1 cellular context compared by ENCODE assay signal in the genomic region with DNA sequence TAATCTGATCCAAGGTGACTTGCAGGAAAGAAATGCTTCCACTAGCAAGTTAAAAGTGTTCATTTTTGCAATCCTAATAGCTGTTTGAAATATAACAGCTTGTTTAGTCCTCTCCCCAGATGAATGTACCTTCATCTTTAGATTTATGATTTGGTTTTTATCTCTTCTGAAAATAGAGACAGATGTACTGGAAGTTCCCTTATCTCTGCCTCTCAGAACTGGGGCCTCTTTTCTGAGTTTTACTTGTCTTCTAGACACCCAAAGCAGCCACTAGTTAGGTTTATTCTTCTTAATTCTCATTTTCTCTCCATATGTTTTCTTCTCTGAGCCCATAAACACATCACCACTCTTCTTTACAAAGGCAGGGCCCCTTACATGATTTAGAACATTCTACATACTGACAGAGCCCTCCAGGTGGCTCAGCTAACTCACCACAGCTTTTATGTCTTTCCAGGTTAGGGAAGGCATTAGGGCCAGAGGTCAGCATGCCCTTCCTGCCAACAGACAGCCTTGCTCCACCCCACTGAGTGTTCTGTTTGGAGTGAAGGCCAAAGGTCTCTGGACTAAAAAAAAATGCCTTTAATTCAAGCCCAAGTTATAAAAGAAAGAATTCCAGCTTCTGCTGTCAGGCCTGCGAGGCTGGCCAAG.
TF ChIP-seq lines count a peak whose summit lies in the region.

No MANE protein-coding gene starts in this region.

TF ChIP-seq in K562, 482 proteins besides CTCF, POLR2A, EP300 and RAD21 (continued from another document and continues in another):
- TF ChIP-seq, protein P1, sequence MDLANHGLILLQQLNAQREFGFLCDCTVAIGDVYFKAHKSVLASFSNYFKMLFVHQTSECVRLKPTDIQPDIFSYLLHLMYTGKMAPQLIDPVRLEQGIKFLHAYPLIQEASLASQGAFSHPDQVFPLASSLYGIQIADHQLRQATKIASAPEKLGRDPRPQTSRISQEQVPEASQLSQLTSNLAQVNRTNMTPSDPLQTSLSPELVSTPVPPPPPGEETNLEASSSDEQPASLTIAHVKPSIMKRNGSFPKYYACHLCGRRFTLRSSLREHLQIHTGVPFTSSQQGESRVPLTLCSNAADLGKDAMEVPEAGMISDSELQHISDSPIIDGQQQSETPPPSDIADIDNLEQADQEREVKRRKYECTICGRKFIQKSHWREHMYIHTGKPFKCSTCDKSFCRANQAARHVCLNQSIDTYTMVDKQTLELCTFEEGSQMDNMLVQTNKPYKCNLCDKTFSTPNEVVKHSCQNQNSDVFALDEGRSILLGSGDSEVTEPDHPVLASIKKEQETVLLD (IDR thresholded peaks at IDR 0.05), result peak; percentile 13; the same call in 1 of the 2 replicates
- TF ChIP-seq PYGO2 (tag; IDR thresholded peaks at IDR 0.05) (peak; percentile 58; the same call in 1 of the 2 replicates), KLF13 (tag; IDR thresholded peaks at IDR 0.05; ENCODE audit: borderline replicate concordance, low read depth) (no peak), NR2C2 (CRISPR knock-in tag; IDR thresholded peaks at IDR 0.05) (no peak), NR2C2 (tag; IDR thresholded peaks at IDR 0.05) (peak; percentile 91), SMAD4 (CRISPR knock-in tag; conservative IDR thresholded peaks at IDR 0.05) (peak; percentile 92), FOXK2 (conservative IDR thresholded peaks at IDR 0.05 in 1 of 2, IDR thresholded peaks at IDR 0.05 in 1 of 2; ENCODE audit: low read depth in 2 of 2) (peak; percentile 15 to 45; a peak in 1 of 4 replicates), ZNF780A (CRISPR knock-in tag; IDR thresholded peaks at IDR 0.05) (no peak), MTA2 (IDR thresholded peaks at IDR 0.05; ENCODE audit: low read depth) (peak; percentile 94), U2AF1 (optimal IDR thresholded peaks at IDR 0.05; ENCODE audit: low read depth, low read length) (no peak), ILF3 (IDR thresholded peaks at IDR 0.05; ENCODE audit: borderline replicate concordance) (0 out of 2 replicates have a peak, but pooled peaks have one; percentile 31), KLF16 (IDR thresholded peaks at IDR 0.05) (peak; percentile 94), XRCC5 (IDR thresholded peaks at IDR 0.05; ENCODE audit: low read depth, low read length) (peak; percentile 23; the same call in 1 of the 2 replicates), KHSRP (IDR thresholded peaks at IDR 0.05) (peak; percentile 70; the same call in 1 of the 2 replicates), SMARCA4 (IDR thresholded peaks at IDR 0.05) (peak; percentile 98), STAT5A (IDR thresholded peaks at IDR 0.05; ENCODE audit: borderline replicate concordance, low read length) (peak; percentile 90), KDM1A (IDR thresholded peaks at IDR 0.05) (peak; percentile 74 to 83), ZNF431 (CRISPR knock-in tag; IDR thresholded peaks at IDR 0.05) (no peak), ETV6 (IDR thresholded peaks at IDR 0.05; ENCODE audit: borderline replicate concordance in 1 of 2, low read depth in 2 of 2, low read length in 1 of 2) (peak in 1 of 2 experiments; percentile 68; a peak in 1 of 4 replicates), ETV6 (CRISPR knock-in tag; IDR thresholded peaks at IDR 0.05; ENCODE audit: borderline replicate concordance) (no peak), MECOM (CRISPR knock-in tag; IDR thresholded peaks at IDR 0.05) (peak; percentile 67), IFI16 (CRISPR knock-in tag; IDR thresholded peaks at IDR 0.05) (no peak), JUND (IDR thresholded peaks at IDR 0.05; ENCODE audit: borderline replicate concordance, low read depth, low read length) (peak; percentile 60; the same call in 1 of the 2 replicates), JUND (tag; IDR thresholded peaks at IDR 0.05; ENCODE audit: borderline replicate concordance, low read depth, low read length) (peak; percentile 54; the same call in 1 of the 3 replicates), TCF3 (CRISPR knock-in tag; IDR thresholded peaks at IDR 0.05) (peak; percentile 93), DPF2 (IDR thresholded peaks at IDR 0.05) (peak; percentile 96), ZNF121 (CRISPR knock-in tag; conservative IDR thresholded peaks at IDR 0.05) (no peak), RB1 (IDR thresholded peaks at IDR 0.05; ENCODE audit: low read depth) (no peak), RNF2 (IDR thresholded peaks at IDR 0.05) (peak; percentile 71; the same call in 1 of the 2 replicates), NCOR1 (IDR thresholded peaks at IDR 0.05) (peak; percentile 93), ZNF589 (CRISPR knock-in tag; IDR thresholded peaks at IDR 0.05; ENCODE audit: low read depth) (peak; percentile 91), ZNF644 (tag; IDR thresholded peaks at IDR 0.05; ENCODE audit: low read depth) (peak; percentile 80; the same call in 1 of the 2 replicates), PCBP1 (IDR thresholded peaks at IDR 0.05; ENCODE audit: low read depth, low read length, poor library complexity, severe bottlenecking) (no peak), MAZ (CRISPR knock-in tag; conservative IDR thresholded peaks at IDR 0.05 in 1 of 2, IDR thresholded peaks at IDR 0.05 in 1 of 2) (peak in 1 of 2 experiments; percentile 36; a peak in 1 of 4 replicates), NFE2 (IDR thresholded peaks at IDR 0.05; ENCODE audit: low read depth) (peak; percentile 58; the same call in 1 of the 2 replicates), TEAD1 (CRISPR knock-in tag; IDR thresholded peaks at IDR 0.05) (no peak), CBFA2T2 (conservative IDR thresholded peaks at IDR 0.05) (peak; percentile 94), NFATC3 (IDR thresholded peaks at IDR 0.05) (peak; percentile 71; the same call in 1 of the 2 replicates)
- TF ChIP-seq, protein P2, sequence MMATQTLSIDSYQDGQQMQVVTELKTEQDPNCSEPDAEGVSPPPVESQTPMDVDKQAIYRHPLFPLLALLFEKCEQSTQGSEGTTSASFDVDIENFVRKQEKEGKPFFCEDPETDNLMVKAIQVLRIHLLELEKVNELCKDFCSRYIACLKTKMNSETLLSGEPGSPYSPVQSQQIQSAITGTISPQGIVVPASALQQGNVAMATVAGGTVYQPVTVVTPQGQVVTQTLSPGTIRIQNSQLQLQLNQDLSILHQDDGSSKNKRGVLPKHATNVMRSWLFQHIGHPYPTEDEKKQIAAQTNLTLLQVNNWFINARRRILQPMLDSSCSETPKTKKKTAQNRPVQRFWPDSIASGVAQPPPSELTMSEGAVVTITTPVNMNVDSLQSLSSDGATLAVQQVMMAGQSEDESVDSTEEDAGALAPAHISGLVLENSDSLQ (IDR thresholded peaks at IDR 0.05), result peak; percentile 77
- TF ChIP-seq, protein P3, sequence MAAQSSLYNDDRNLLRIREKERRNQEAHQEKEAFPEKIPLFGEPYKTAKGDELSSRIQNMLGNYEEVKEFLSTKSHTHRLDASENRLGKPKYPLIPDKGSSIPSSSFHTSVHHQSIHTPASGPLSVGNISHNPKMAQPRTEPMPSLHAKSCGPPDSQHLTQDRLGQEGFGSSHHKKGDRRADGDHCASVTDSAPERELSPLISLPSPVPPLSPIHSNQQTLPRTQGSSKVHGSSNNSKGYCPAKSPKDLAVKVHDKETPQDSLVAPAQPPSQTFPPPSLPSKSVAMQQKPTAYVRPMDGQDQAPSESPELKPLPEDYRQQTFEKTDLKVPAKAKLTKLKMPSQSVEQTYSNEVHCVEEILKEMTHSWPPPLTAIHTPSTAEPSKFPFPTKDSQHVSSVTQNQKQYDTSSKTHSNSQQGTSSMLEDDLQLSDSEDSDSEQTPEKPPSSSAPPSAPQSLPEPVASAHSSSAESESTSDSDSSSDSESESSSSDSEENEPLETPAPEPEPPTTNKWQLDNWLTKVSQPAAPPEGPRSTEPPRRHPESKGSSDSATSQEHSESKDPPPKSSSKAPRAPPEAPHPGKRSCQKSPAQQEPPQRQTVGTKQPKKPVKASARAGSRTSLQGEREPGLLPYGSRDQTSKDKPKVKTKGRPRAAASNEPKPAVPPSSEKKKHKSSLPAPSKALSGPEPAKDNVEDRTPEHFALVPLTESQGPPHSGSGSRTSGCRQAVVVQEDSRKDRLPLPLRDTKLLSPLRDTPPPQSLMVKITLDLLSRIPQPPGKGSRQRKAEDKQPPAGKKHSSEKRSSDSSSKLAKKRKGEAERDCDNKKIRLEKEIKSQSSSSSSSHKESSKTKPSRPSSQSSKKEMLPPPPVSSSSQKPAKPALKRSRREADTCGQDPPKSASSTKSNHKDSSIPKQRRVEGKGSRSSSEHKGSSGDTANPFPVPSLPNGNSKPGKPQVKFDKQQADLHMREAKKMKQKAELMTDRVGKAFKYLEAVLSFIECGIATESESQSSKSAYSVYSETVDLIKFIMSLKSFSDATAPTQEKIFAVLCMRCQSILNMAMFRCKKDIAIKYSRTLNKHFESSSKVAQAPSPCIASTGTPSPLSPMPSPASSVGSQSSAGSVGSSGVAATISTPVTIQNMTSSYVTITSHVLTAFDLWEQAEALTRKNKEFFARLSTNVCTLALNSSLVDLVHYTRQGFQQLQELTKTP (IDR thresholded peaks at IDR 0.05; ENCODE audit: low read depth in 1 of 2, partially characterized antibody in 2 of 2), result peak in 1 of 2 experiments; percentile 66
- TF ChIP-seq, protein P4, sequence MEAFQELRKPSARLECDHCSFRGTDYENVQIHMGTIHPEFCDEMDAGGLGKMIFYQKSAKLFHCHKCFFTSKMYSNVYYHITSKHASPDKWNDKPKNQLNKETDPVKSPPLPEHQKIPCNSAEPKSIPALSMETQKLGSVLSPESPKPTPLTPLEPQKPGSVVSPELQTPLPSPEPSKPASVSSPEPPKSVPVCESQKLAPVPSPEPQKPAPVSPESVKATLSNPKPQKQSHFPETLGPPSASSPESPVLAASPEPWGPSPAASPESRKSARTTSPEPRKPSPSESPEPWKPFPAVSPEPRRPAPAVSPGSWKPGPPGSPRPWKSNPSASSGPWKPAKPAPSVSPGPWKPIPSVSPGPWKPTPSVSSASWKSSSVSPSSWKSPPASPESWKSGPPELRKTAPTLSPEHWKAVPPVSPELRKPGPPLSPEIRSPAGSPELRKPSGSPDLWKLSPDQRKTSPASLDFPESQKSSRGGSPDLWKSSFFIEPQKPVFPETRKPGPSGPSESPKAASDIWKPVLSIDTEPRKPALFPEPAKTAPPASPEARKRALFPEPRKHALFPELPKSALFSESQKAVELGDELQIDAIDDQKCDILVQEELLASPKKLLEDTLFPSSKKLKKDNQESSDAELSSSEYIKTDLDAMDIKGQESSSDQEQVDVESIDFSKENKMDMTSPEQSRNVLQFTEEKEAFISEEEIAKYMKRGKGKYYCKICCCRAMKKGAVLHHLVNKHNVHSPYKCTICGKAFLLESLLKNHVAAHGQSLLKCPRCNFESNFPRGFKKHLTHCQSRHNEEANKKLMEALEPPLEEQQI (IDR thresholded peaks at IDR 0.05), result peak; percentile 75; the same call in 1 of the 2 replicates
- TF ChIP-seq, protein P5, sequence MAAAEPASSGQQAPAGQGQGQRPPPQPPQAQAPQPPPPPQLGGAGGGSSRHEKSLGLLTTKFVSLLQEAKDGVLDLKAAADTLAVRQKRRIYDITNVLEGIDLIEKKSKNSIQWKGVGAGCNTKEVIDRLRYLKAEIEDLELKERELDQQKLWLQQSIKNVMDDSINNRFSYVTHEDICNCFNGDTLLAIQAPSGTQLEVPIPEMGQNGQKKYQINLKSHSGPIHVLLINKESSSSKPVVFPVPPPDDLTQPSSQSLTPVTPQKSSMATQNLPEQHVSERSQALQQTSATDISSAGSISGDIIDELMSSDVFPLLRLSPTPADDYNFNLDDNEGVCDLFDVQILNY (CRISPR knock-in tag; IDR thresholded peaks at IDR 0.05), result no peak
- TF ChIP-seq, protein P6, sequence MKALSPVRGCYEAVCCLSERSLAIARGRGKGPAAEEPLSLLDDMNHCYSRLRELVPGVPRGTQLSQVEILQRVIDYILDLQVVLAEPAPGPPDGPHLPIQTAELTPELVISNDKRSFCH (CRISPR knock-in tag; IDR thresholded peaks at IDR 0.05), result no peak
- TF ChIP-seq, protein P6 (tag; IDR thresholded peaks at IDR 0.05), result no peak
- TF ChIP-seq, protein P7, sequence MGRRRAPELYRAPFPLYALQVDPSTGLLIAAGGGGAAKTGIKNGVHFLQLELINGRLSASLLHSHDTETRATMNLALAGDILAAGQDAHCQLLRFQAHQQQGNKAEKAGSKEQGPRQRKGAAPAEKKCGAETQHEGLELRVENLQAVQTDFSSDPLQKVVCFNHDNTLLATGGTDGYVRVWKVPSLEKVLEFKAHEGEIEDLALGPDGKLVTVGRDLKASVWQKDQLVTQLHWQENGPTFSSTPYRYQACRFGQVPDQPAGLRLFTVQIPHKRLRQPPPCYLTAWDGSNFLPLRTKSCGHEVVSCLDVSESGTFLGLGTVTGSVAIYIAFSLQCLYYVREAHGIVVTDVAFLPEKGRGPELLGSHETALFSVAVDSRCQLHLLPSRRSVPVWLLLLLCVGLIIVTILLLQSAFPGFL (CRISPR knock-in tag; IDR thresholded peaks at IDR 0.05), result no peak
- TF ChIP-seq, protein P8, sequence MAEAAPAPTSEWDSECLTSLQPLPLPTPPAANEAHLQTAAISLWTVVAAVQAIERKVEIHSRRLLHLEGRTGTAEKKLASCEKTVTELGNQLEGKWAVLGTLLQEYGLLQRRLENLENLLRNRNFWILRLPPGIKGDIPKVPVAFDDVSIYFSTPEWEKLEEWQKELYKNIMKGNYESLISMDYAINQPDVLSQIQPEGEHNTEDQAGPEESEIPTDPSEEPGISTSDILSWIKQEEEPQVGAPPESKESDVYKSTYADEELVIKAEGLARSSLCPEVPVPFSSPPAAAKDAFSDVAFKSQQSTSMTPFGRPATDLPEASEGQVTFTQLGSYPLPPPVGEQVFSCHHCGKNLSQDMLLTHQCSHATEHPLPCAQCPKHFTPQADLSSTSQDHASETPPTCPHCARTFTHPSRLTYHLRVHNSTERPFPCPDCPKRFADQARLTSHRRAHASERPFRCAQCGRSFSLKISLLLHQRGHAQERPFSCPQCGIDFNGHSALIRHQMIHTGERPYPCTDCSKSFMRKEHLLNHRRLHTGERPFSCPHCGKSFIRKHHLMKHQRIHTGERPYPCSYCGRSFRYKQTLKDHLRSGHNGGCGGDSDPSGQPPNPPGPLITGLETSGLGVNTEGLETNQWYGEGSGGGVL (CRISPR knock-in tag; IDR thresholded peaks at IDR 0.05), result no peak
